1 cellular context compared by ENCODE assay signal in the genomic region with DNA sequence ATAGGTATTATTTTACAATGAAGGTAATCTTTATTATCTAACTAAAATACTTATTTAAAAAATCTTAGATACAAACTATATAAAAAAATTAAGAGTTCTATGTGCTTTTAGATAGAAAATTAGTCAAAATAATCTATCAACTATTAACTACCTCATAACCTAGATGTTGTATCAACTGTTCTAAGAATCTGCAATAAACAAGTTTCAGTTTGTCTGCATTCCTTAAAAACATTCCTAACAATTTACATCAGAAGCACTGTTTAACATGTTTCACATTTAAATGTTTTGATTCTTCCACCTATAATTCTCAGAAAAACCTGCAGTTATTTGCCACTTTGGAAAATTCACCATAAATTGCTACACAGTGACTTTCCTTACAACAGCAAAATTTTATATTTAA.
TF ChIP-seq lines count a peak whose summit lies in the region.

No MANE protein-coding gene starts in this region.

TF ChIP-seq in HepG2, 621 proteins besides CTCF, POLR2A, EP300 and RAD21:
- TF ChIP-seq, protein P1, sequence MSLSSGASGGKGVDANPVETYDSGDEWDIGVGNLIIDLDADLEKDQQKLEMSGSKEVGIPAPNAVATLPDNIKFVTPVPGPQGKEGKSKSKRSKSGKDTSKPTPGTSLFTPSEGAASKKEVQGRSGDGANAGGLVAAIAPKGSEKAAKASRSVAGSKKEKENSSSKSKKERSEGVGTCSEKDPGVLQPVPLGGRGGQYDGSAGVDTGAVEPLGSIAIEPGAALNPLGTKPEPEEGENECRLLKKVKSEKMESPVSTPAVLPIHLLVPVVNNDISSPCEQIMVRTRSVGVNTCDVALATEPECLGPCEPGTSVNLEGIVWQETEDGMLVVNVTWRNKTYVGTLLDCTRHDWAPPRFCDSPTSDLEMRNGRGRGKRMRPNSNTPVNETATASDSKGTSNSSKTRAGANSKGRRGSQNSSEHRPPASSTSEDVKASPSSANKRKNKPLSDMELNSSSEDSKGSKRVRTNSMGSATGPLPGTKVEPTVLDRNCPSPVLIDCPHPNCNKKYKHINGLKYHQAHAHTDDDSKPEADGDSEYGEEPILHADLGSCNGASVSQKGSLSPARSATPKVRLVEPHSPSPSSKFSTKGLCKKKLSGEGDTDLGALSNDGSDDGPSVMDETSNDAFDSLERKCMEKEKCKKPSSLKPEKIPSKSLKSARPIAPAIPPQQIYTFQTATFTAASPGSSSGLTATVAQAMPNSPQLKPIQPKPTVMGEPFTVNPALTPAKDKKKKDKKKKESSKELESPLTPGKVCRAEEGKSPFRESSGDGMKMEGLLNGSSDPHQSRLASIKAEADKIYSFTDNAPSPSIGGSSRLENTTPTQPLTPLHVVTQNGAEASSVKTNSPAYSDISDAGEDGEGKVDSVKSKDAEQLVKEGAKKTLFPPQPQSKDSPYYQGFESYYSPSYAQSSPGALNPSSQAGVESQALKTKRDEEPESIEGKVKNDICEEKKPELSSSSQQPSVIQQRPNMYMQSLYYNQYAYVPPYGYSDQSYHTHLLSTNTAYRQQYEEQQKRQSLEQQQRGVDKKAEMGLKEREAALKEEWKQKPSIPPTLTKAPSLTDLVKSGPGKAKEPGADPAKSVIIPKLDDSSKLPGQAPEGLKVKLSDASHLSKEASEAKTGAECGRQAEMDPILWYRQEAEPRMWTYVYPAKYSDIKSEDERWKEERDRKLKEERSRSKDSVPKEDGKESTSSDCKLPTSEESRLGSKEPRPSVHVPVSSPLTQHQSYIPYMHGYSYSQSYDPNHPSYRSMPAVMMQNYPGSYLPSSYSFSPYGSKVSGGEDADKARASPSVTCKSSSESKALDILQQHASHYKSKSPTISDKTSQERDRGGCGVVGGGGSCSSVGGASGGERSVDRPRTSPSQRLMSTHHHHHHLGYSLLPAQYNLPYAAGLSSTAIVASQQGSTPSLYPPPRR (CRISPR knock-in tag; IDR thresholded peaks at IDR 0.05; ENCODE audit: borderline replicate concordance): no peak
- no peak for TF ChIP-seq TRIM24 (CRISPR knock-in tag; IDR thresholded peaks at IDR 0.05)
- TF ChIP-seq PPARG (CRISPR knock-in tag; conservative IDR thresholded peaks at IDR 0.05): no peak
- no peak for TF ChIP-seq ZNF382 (CRISPR knock-in tag; IDR thresholded peaks at IDR 0.05; ENCODE audit: borderline replicate concordance)
- no peak for TF ChIP-seq FOXJ3 (CRISPR knock-in tag; IDR thresholded peaks at IDR 0.05; ENCODE audit: borderline replicate concordance)
- TF ChIP-seq, protein P2, sequence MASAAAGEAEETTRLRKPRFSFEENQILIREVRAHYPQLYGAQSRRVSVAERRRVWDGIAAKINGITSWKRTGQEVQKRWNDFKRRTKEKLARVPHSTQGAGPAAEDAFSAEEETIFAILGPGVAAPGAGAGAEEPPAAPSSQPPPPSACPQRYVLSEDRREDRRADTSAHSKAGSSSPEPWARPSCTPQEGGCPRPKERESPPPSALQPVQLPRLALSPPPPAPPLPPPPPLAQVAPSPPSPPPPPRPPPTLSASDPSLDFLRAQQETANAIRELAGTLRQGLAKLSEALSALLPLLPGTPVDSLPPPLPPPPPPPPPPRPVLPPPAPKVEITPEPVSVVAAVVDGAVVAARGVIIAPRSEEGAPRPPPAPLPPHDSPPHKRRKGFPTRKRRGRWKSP (CRISPR knock-in tag; IDR thresholded peaks at IDR 0.05): no peak
- TF ChIP-seq SNAI1 (CRISPR knock-in tag; IDR thresholded peaks at IDR 0.05; ENCODE audit: borderline replicate concordance): no peak
